ENCODE assay signal across 8 cellular contexts in the genomic region with DNA sequence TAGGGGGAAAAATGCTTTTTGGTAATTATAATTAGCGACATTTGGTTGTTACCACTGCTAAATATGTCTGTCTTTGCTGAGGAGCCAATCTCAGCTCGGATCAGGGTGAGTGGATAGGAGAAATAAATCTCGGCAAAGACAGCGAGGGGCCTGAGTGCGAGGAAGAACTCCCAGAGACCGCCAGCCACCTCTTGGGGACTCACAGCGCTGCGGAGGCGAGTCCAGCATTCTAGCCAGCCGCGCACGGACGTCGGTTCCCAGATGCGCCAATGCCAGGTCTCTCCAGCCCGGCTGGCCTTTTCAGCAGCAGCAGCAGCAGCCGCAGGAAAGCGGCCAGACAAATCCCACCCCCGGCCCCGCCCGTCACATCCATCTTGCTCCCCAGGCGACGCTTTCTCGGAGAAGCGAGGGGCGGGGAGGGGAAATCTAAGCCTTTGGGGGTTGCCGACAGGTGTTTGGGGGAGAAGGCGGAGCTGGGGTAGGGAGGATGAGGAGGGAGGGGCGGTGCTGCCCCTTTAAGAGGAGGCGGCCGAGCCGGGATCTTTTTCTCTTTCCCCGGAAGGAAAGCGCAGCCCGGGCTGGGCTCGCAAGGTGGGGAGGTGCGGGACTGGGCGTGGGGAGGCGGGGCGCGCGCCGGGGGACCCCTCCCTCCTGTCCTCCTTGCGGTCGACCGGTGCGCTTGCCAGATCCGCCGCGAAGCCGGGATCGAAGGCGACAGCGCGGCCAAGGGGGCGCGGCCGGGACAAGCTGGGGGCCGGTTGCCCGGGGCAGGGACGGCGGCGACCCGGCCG. TPM values are rescaled to one million over a fixed set of nuclear protein-coding genes. Genes with fewer than 3 reads are reported as not detected.
DNase-seq lines count a peak whose midpoint lies in the region; ATAC-seq, FAIRE-seq and TF ChIP-seq lines count a peak whose summit lies in the region.

A gene (plus strand): TSS at position 685 of the 791 bp plus-strand sequence. CDS start 330 bp downstream, outside the sequence.

- H3K27me3 ChIP-seq in CD4-positive, CD25-positive, alpha-beta regulatory T cell (ENCODE audit: control insufficient read depth, insufficient read depth, low read length) = no peaks in the 10 kb centered on the region
- no peaks in the 10 kb centered on the region for H3K27me3 ChIP-seq in keratinocyte (ENCODE audit: control insufficient read depth, extremely low read depth, insufficient read depth, low read length)

- peaks cover 0 to 2% (median 0%) of the 10 kb centered on the region in 7 donors for H3K9me3 Mint-ChIP-seq in CD4-positive, CD25-positive, alpha-beta regulatory T cell

- H3K4me2 ChIP-seq in keratinocyte (ENCODE audit: control insufficient read depth, extremely low read depth, insufficient read depth, low read depth, low read length) = peak within 1 kb of the TSS; percentile 96

- H3K4me3 Mint-ChIP-seq in CD4-positive, CD25-positive, alpha-beta regulatory T cell = peak within 1 kb of the TSS; percentile 90 to 92 (median 90)

- no peaks in the 10 kb centered on the region for H3K36me3 Mint-ChIP-seq in CD4-positive, CD25-positive, alpha-beta regulatory T cell

- H3K9me1 ChIP-seq in keratinocyte (ENCODE audit: control insufficient read depth, extremely low read depth, insufficient read depth, low read length) = peaks cover 3% of the 10 kb centered on the region

- no peak within 1 kb of the TSS for H2AFZ ChIP-seq in keratinocyte (ENCODE audit: control insufficient read depth, low read length)

- H3K4me1 ChIP-seq in CD4-positive, CD25-positive, alpha-beta regulatory T cell (ENCODE audit: control insufficient read depth, insufficient read depth, low read length, poor library complexity, severe bottlenecking) = peaks cover 20% of the 10 kb centered on the region
- peaks cover 67% of the 10 kb centered on the region for H3K4me1 ChIP-seq in keratinocyte (ENCODE audit: control insufficient read depth, extremely low read depth, insufficient read depth, low read length)

- no peaks in the 10 kb centered on the region for H3K9me3 ChIP-seq in CD4-positive, CD25-positive, alpha-beta regulatory T cell (ENCODE audit: control insufficient read depth in 2 of 2, low read length in 2 of 2)
- H3K9me3 ChIP-seq in keratinocyte (ENCODE audit: control insufficient read depth, low read depth, low read length) = no peaks in the 10 kb centered on the region

- peaks cover 47% of the 10 kb centered on the region for H3K79me2 ChIP-seq in keratinocyte (ENCODE audit: control insufficient read depth, insufficient read depth, low read length)

- H3K9ac ChIP-seq in keratinocyte (ENCODE audit: control insufficient read depth, extremely low read depth, insufficient read depth, low read length) = peak within 1 kb of the TSS; percentile 94

- peak; percentile 41 to 63 (median 62) for DNase-seq in CD4-positive, CD25-positive, alpha-beta regulatory T cell
- DNase-seq in H4 (ENCODE audit: low spot score) (peak; percentile 88), NCI-H2107 (lab: John Stamatoyannopoulos, UW) (peak; percentile 91), cerebellum (ENCODE audit: low spot score) (peak; percentile 80), keratinocyte (ENCODE audit: low read depth, low spot score) (no peak)
- peak; percentile 49 for DNase-seq in activated CD4-positive, alpha-beta T cell treated with anti-CD3 and anti-CD28 coated beads for 1 hour
- peak; percentile 65 for DNase-seq in stimulated activated CD4-positive, alpha-beta T cell treated with anti-CD3 and anti-CD28 coated beads, Interleukin-12 subunit alpha, Interleukin-12 subunit beta, amount 100 ng/mL, for 4 hours

- H3K4me1 Mint-ChIP-seq in CD4-positive, CD25-positive, alpha-beta regulatory T cell = peaks cover 5 to 31% (median 24%) of the 10 kb centered on the region in 4 donors

- no peak for FAIRE-seq in keratinocyte (lab: Jason Lieb, UNC)

- dilution Hi-C loops in keratinocyte (cut with MboI; ENCODE audit: extremely low pct_ligation_motif_present, low sequenced_read_pairs) = no loop called here

- H3K4me3 ChIP-seq in CD4-positive, CD25-positive, alpha-beta regulatory T cell (ENCODE audit: low read depth, low read length) = peak within 1 kb of the TSS; percentile 92
- peak within 1 kb of the TSS; percentile 82 to 97 (median 86) for H3K4me3 ChIP-seq in keratinocyte (ENCODE audit: control insufficient read depth in 2 of 3, extremely low read depth in 1 of 3, insufficient read depth in 2 of 3, low read depth in 1 of 3, low read length in 3 of 3)

- no peaks in the 10 kb centered on the region for H3K36me3 ChIP-seq in CD4-positive, CD25-positive, alpha-beta regulatory T cell (ENCODE audit: control insufficient read depth, insufficient read depth, low read length)
- H3K36me3 ChIP-seq in keratinocyte (ENCODE audit: control insufficient read depth in 2 of 2, extremely low read depth in 1 of 2, insufficient read depth in 2 of 2, low read length in 2 of 2) = peaks cover 19 to 40% of the 10 kb centered on the region in 2 experiments

- H3K27ac ChIP-seq in CD4-positive, CD25-positive, alpha-beta regulatory T cell (ENCODE audit: insufficient read depth, low read length, poor library complexity, severe bottlenecking) = peak within 1 kb of the TSS; percentile 47
- peak within 1 kb of the TSS; percentile 91 for H3K27ac ChIP-seq in keratinocyte (ENCODE audit: control insufficient read depth, insufficient read depth, low read length)

- peak; percentile 40 to 59 for ATAC-seq in CD4-positive, CD25-positive, alpha-beta regulatory T cell (ENCODE audit: low read depth in 2 of 2)
- no peak for ATAC-seq in GM18858 (IDR thresholded peaks at IDR 0.05; ENCODE audit: unreplicated experiment)

- peak within 1 kb of the TSS; percentile 67 to 97 (median 87) for H3K27ac Mint-ChIP-seq in CD4-positive, CD25-positive, alpha-beta regulatory T cell

- H4K20me1 ChIP-seq in keratinocyte (ENCODE audit: control insufficient read depth, extremely low read depth, insufficient read depth, low read length) = no peaks in the 10 kb centered on the region

- H3K27me3 Mint-ChIP-seq in CD4-positive, CD25-positive, alpha-beta regulatory T cell = no peaks in the 10 kb centered on the region

- TF ChIP-seq CTCF in keratinocyte (optimal IDR thresholded peaks at IDR 0.05 in 1 of 3, IDR thresholded peaks at IDR 0.05 in 1 of 3, conservative IDR thresholded peaks at IDR 0.05 in 1 of 3; ENCODE audit: extremely low read depth in 1 of 3, insufficient read depth in 2 of 3, low read length in 3 of 3) = peak in 1 of 3 experiments; percentile 11

RNA-seq across cellular contexts. Expression of the gene that starts here (rescaled TPM):
- 14.4 TPM for total RNA-seq in CD4-positive, CD25-positive, alpha-beta regulatory T cell
- polyA plus RNA-seq in CD4-positive, CD25-positive, alpha-beta regulatory T cell = 1 to 10 TPM; 1.7 to 3.9 (median 2.7) TPM
- 106 and 129 TPM in 2 replicates for total RNA-seq in H4 (2014; rRNA removed; shearing (Covaris generic))
- total RNA-seq in cerebellum = 22.9 TPM
- 427 to 733 TPM (median 708 TPM) in 3 replicates for polyA plus RNA-seq in keratinocyte
- polyA plus RNA-seq in keratinocyte (2011; ENCODE audit: low read depth) = 311 TPM
- 216 and 405 TPM in 2 replicates for polyA plus RNA-seq in keratinocyte (2011; cell fraction: cytosol; rRNA removed)
- 1,779 and 2,144 TPM in 2 replicates for polyA plus RNA-seq in keratinocyte (2011; cell fraction: nucleus; rRNA removed)
- 460 and 965 TPM in 2 replicates for polyA plus RNA-seq in keratinocyte (2012; ENCODE audit: low replicate concordance)
- polyA minus RNA-seq in keratinocyte = 1,193 to 2,515 TPM (median 1,361 TPM) in 3 replicates
- polyA minus RNA-seq in keratinocyte (2011; cell fraction: cytosol; rRNA and poly(A)+ RNA removed) = 897 TPM
- polyA minus RNA-seq in keratinocyte (2011; cell fraction: nucleus; rRNA and poly(A)+ RNA removed) = 2,521 and 2,609 TPM in 2 replicates

Comparison
In these comparisons a context has a peak if more than half of its experiments do, and no peak if none do; other contexts are left out.
1. RNA of the gene that starts here (polyA plus RNA-seq): 216 to 2,144 TPM in keratinocyte; 1.7 to 3.9 TPM in CD4-positive, CD25-positive, alpha-beta regulatory T cell; every median in the first group is over 10 times any median in the second.